ENCODE assay signal across 1 cellular context in the genomic region with DNA sequence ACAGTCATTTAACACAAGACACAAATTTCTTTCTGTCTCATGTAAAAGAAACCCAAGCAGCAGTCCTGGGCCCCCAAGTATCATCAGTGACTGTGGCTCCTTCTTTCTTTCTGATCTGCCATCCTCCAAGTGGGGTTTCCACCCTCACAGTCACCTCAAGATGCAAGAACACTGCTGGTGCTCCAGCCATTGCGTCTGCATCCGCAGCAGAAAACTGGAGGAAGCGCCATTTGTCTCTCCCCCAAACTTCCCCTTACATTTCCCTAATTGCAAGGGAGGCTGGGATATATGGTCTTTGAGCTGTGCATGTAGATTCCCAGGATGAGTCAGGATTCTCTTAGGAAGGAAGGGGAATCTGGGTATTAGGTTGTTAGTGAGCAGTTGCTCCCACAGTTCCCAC.
TF ChIP-seq lines count a peak whose summit lies in the region.

No MANE protein-coding gene starts in this region.

TF ChIP-seq in HEK293, 187 proteins besides CTCF, POLR2A, EP300 and RAD21 (continued from another document):
- TF ChIP-seq ZBTB44 (tag by site-specific recombination; IDR thresholded peaks at IDR 0.05) (no peak), SETDB1 (IDR thresholded peaks at IDR 0.05; ENCODE audit: insufficient read length, low read length) (peak; percentile 81), ZFP69B (tag by site-specific recombination; IDR thresholded peaks at IDR 0.05) (no peak), ZNF280D (tag by site-specific recombination; IDR thresholded peaks at IDR 0.05) (peak; percentile 82; the same call in 1 of the 2 replicates), ZNF596 (tag by site-specific recombination; IDR thresholded peaks at IDR 0.05) (no peak), ZNF362 (tag by site-specific recombination; IDR thresholded peaks at IDR 0.05) (no peak), ZNF169 (tag by site-specific recombination; IDR thresholded peaks at IDR 0.05) (no peak), ZNF184 (tag by site-specific recombination; IDR thresholded peaks at IDR 0.05) (no peak), ZNF155 (tag by site-specific recombination; IDR thresholded peaks at IDR 0.05) (no peak)
- TF ChIP-seq, protein P1, sequence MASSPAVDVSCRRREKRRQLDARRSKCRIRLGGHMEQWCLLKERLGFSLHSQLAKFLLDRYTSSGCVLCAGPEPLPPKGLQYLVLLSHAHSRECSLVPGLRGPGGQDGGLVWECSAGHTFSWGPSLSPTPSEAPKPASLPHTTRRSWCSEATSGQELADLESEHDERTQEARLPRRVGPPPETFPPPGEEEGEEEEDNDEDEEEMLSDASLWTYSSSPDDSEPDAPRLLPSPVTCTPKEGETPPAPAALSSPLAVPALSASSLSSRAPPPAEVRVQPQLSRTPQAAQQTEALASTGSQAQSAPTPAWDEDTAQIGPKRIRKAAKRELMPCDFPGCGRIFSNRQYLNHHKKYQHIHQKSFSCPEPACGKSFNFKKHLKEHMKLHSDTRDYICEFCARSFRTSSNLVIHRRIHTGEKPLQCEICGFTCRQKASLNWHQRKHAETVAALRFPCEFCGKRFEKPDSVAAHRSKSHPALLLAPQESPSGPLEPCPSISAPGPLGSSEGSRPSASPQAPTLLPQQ (tag by site-specific recombination; IDR thresholded peaks at IDR 0.05): no peak
- TF ChIP-seq, protein P2, sequence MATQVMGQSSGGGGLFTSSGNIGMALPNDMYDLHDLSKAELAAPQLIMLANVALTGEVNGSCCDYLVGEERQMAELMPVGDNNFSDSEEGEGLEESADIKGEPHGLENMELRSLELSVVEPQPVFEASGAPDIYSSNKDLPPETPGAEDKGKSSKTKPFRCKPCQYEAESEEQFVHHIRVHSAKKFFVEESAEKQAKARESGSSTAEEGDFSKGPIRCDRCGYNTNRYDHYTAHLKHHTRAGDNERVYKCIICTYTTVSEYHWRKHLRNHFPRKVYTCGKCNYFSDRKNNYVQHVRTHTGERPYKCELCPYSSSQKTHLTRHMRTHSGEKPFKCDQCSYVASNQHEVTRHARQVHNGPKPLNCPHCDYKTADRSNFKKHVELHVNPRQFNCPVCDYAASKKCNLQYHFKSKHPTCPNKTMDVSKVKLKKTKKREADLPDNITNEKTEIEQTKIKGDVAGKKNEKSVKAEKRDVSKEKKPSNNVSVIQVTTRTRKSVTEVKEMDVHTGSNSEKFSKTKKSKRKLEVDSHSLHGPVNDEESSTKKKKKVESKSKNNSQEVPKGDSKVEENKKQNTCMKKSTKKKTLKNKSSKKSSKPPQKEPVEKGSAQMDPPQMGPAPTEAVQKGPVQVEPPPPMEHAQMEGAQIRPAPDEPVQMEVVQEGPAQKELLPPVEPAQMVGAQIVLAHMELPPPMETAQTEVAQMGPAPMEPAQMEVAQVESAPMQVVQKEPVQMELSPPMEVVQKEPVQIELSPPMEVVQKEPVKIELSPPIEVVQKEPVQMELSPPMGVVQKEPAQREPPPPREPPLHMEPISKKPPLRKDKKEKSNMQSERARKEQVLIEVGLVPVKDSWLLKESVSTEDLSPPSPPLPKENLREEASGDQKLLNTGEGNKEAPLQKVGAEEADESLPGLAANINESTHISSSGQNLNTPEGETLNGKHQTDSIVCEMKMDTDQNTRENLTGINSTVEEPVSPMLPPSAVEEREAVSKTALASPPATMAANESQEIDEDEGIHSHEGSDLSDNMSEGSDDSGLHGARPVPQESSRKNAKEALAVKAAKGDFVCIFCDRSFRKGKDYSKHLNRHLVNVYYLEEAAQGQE (tag by site-specific recombination; IDR thresholded peaks at IDR 0.05): no peak
- TF ChIP-seq, protein P3, sequence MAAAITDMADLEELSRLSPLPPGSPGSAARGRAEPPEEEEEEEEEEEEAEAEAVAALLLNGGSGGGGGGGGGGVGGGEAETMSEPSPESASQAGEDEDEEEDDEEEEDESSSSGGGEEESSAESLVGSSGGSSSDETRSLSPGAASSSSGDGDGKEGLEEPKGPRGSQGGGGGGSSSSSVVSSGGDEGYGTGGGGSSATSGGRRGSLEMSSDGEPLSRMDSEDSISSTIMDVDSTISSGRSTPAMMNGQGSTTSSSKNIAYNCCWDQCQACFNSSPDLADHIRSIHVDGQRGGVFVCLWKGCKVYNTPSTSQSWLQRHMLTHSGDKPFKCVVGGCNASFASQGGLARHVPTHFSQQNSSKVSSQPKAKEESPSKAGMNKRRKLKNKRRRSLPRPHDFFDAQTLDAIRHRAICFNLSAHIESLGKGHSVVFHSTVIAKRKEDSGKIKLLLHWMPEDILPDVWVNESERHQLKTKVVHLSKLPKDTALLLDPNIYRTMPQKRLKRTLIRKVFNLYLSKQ (tag by site-specific recombination; IDR thresholded peaks at IDR 0.05; ENCODE audit: borderline replicate concordance): no peak
